ENCODE assay signal across 15 cellular contexts in genomic region chr20:3307695-3308094, GRCh38.
"Had no signal": no experiment of that assay in that cellular context is flagged by ENCODE, and none has a peak within 500 bp of the region (broad histone marks: within the 10 kb centered on the region; RNA-seq: fewer than 3 reads in every experiment).

No MANE protein-coding gene starts in this region.

- DNase-seq: activated CD4-positive, alpha-beta T cell treated with anti-CD3 and anti-CD28 coated beads for 1 hour; activated gamma-delta T cell; activated T-cell treated with anti-CD3 and anti-CD28 coated beads, Interleukin-2, amount 50 U/mL, for 72 hours; dorsolateral prefrontal cortex; head of caudate nucleus; kidney glomerular epithelial cell; left ventricle myocardium inferior; occipital lobe; T-helper 2 cell; trophoblast cell; WERI-Rb-1 had no signal

- ATAC-seq: activated T-cell treated with anti-CD3 and anti-CD28 coated beads, Interleukin-2, amount 50 U/mL, for 72 hours had no signal

- H3K4me3 ChIP-seq: adrenal gland, cardiac muscle cell, dorsolateral prefrontal cortex, left ventricle myocardium inferior, skin epidermis had no signal

- H3K27ac ChIP-seq: cardiac muscle cell, left ventricle myocardium inferior, WERI-Rb-1 had no signal

- H3K27me3 ChIP-seq: adrenal gland, cardiac muscle cell, dorsolateral prefrontal cortex had no signal

- FAIRE-seq: frontal cortex had no signal

- H3K9me3 ChIP-seq: adrenal gland, left ventricle myocardium inferior had no signal
